In genomic region chr2:135132314-135132713, GRCh38 we compare ENCODE assay signal across 19 cellular contexts.
DNase-seq lines count a peak whose midpoint lies in the region; ATAC-seq, FAIRE-seq and TF ChIP-seq lines count a peak whose summit lies in the region.
"Had no signal": no experiment of that assay in that cellular context is flagged by ENCODE, and none has a peak within 500 bp of the region (broad histone marks: within the 10 kb centered on the region; RNA-seq: fewer than 3 reads in every experiment).

No MANE protein-coding gene starts in this region.

- H3K9me1 ChIP-seq in keratinocyte (ENCODE audit: control insufficient read depth, extremely low read depth, insufficient read depth, low read length): no peaks in the 10 kb centered on the region

- TF ChIP-seq CTCF in AG10803 (conservative IDR thresholded peaks at IDR 0.05; ENCODE audit: low read length): no peak
- no peak for TF ChIP-seq CTCF in keratinocyte (optimal IDR thresholded peaks at IDR 0.05 in 1 of 3, IDR thresholded peaks at IDR 0.05 in 1 of 3, conservative IDR thresholded peaks at IDR 0.05 in 1 of 3; ENCODE audit: extremely low read depth in 1 of 3, insufficient read depth in 2 of 3, low read length in 3 of 3)

- H3K9me3 ChIP-seq in keratinocyte (ENCODE audit: control insufficient read depth, low read depth, low read length): no peaks in the 10 kb centered on the region
- H3K9me3 ChIP-seq: neutrophil, Peyer's patch, suprapubic skin had no signal

- dilution Hi-C loops in keratinocyte (cut with MboI; ENCODE audit: extremely low pct_ligation_motif_present, low sequenced_read_pairs): no loop called here

- peaks cover 5 to 30% of the 10 kb centered on the region in 2 experiments for H3K36me3 ChIP-seq in keratinocyte (ENCODE audit: control insufficient read depth in 2 of 2, extremely low read depth in 1 of 2, insufficient read depth in 2 of 2, low read length in 2 of 2)

- no peak overlapping the region for H3K4me3 ChIP-seq in AG10803 (ENCODE audit: low read length)
- H3K4me3 ChIP-seq in keratinocyte (ENCODE audit: control insufficient read depth in 2 of 3, extremely low read depth in 1 of 3, insufficient read depth in 2 of 3, low read depth in 1 of 3, low read length in 3 of 3): no peak overlapping the region
- H3K4me3 ChIP-seq: coronary artery, Peyer's patch, suprapubic skin had no signal

- peak overlapping the region; percentile 71 for H3K27ac ChIP-seq in keratinocyte (ENCODE audit: control insufficient read depth, insufficient read depth, low read length)
- H3K27ac ChIP-seq: coronary artery, neutrophil, Peyer's patch, suprapubic skin, WERI-Rb-1 had no signal

- no peak overlapping the region for H3K9ac ChIP-seq in keratinocyte (ENCODE audit: control insufficient read depth, extremely low read depth, insufficient read depth, low read length)

- no peaks in the 10 kb centered on the region for H4K20me1 ChIP-seq in keratinocyte (ENCODE audit: control insufficient read depth, extremely low read depth, insufficient read depth, low read length)

- ATAC-seq in HG03342 (IDR thresholded peaks at IDR 0.05; ENCODE audit: unreplicated experiment): no peak
- ATAC-seq in GM19463 (IDR thresholded peaks at IDR 0.05; ENCODE audit: unreplicated experiment): no peak
- ATAC-seq: HepG2, sciatic nerve had no signal

- peaks cover 13% of the 10 kb centered on the region for H3K4me1 ChIP-seq in keratinocyte (ENCODE audit: control insufficient read depth, extremely low read depth, insufficient read depth, low read length)
- H3K4me1 ChIP-seq: Peyer's patch, suprapubic skin had no signal

- DNase-seq in AG10803 (ENCODE audit: low read depth) (peak; percentile 56), HS-5 (ENCODE audit: low read depth) (peak; percentile 19), astrocyte of the hippocampus (ENCODE audit: low read depth, low spot score) (peak; percentile 18), keratinocyte (ENCODE audit: low read depth, low spot score) (no peak), NCI-H2107 (lab: John Stamatoyannopoulos, UW) (no peak), SIG-M5 (lab: John Stamatoyannopoulos, UW) (no peak)
- DNase-seq: anterior cingulate cortex, kidney glomerular epithelial cell, Peyer's patch, SW 1271, WERI-Rb-1 had no signal

- no peak overlapping the region for H3K4me2 ChIP-seq in keratinocyte (ENCODE audit: control insufficient read depth, extremely low read depth, insufficient read depth, low read depth, low read length)

- no peaks in the 10 kb centered on the region for H3K79me2 ChIP-seq in keratinocyte (ENCODE audit: control insufficient read depth, insufficient read depth, low read length)

- H3K27me3 ChIP-seq in keratinocyte (ENCODE audit: control insufficient read depth, extremely low read depth, insufficient read depth, low read length): no peaks in the 10 kb centered on the region
- H3K27me3 ChIP-seq: neutrophil, Peyer's patch, suprapubic skin had no signal

- no peak overlapping the region for H2AFZ ChIP-seq in keratinocyte (ENCODE audit: control insufficient read depth, low read length)

- FAIRE-seq in keratinocyte (lab: Jason Lieb, UNC): no peak
- FAIRE-seq: GM18507, HepG2 had no signal

Comparison
In these comparisons a context has a peak if more than half of its experiments do, and no peak if none do; other contexts are left out.
1. DNase-seq: peak in AG10803 (single experiment), HS-5 (single experiment) and astrocyte of the hippocampus (single experiment); none in keratinocyte (single experiment), NCI-H2107 (single experiment) and SIG-M5 (single experiment).